ENCODE assay signal across 8 cellular contexts in genomic region chr3:57692404-57693191, GRCh38. TPM values are rescaled to one million over a fixed set of nuclear protein-coding genes. Genes with fewer than 3 reads are reported as not detected.
A peak's percentile ranks its signal among the peaks of the same experiment; 100 is the strongest.
DNase-seq lines count a peak whose midpoint lies in the region; ATAC-seq and TF ChIP-seq lines count a peak whose summit lies in the region.

Gene DENND6A, minus strand, starts transcription at chr3:57693077. Its CDS starts 59 bp downstream, at chr3:57693018.

- H3K27me3 ChIP-seq in gastroesophageal sphincter, result no peaks in the 10 kb centered on the region

- POLR2A ChIA-PET in HEK293T (lab: Yijun Ruan, JAX), result interaction anchor here (0.5 to 1.8 kb wide), 12 partner anchors 10 to 134 kb away, joined by 3 to 8 read pairs (median 4); partner anchors contain the start of genes ARF4 and SLMAP

- 0% methylated on average over 3 of the region's 77 CpGs for WGBS in gastroesophageal sphincter (ENCODE audit: low coverage in 1 of 2), 2 donors

- peak within 1 kb of the TSS; percentile 97 to 100 (median 99) for H3K27ac ChIP-seq in gastroesophageal sphincter
- peak within 1 kb of the TSS; percentile 92 for H3K27ac ChIP-seq in substantia nigra (ENCODE audit: low read depth, low read length, poor library complexity, severe bottlenecking)

- H3K9me3 ChIP-seq in gastroesophageal sphincter, result no peaks in the 10 kb centered on the region

- peaks cover 15% of the 10 kb centered on the region for H3K36me3 Mint-ChIP-seq in activated naive CD4-positive, alpha-beta T cell treated with anti-CD3 and anti-CD28 coated beads, Interleukin-2, amount 10 ng/mL, durations not matched to agents 7 days and 5 days

- CTCF ChIA-PET in HEK293T (lab: Yijun Ruan, JAX), result no interaction called here
- CTCF ChIA-PET in activated naive CD4-positive, alpha-beta T cell treated with anti-CD3 and anti-CD28 coated beads, Interleukin-2, amount 10 ng/mL, durations not matched to agents 7 days and 5 days (lab: Charles Lee), result no interaction called here

- H3K4me3 Mint-ChIP-seq in activated naive CD4-positive, alpha-beta T cell treated with anti-CD3 and anti-CD28 coated beads, Interleukin-2, amount 10 ng/mL, durations not matched to agents 7 days and 5 days, result peak within 1 kb of the TSS; percentile 81

- no peaks in the 10 kb centered on the region for H3K36me3 ChIP-seq in gastroesophageal sphincter

- peaks cover 4% of the 10 kb centered on the region for H3K27me3 Mint-ChIP-seq in activated naive CD4-positive, alpha-beta T cell treated with anti-CD3 and anti-CD28 coated beads, Interleukin-2, amount 10 ng/mL, durations not matched to agents 7 days and 5 days

- peak; percentile 61 for DNase-seq in GM04503 (ENCODE audit: low read depth)
- peak; percentile 99 for DNase-seq in HEK293T (ENCODE audit: extremely low spot score)
- peak; percentile 93 for DNase-seq in MV-4-11 (lab: John Stamatoyannopoulos, UW)
- peak; percentile 93 for DNase-seq in SK-N-DZ (ENCODE audit: low spot score)
- DNase-seq in activated naive CD4-positive, alpha-beta T cell treated with anti-CD3 and anti-CD28 coated beads, Interleukin-2, amount 10 ng/mL, durations not matched to agents 7 days and 5 days, result peak; percentile 97
- peak; percentile 65 for DNase-seq in non-pigmented ciliary epithelial cell (ENCODE audit: low read depth)
- DNase-seq in substantia nigra (lab: John Stamatoyannopoulos, UW), result peak; percentile 53 to 98 (median 90)

- H3K4me3 ChIP-seq in gastroesophageal sphincter, result peak within 1 kb of the TSS; percentile 90 to 99

- peak; percentile 95 for ATAC-seq in gastroesophageal sphincter

- H3K4me1 Mint-ChIP-seq in activated naive CD4-positive, alpha-beta T cell treated with anti-CD3 and anti-CD28 coated beads, Interleukin-2, amount 10 ng/mL, durations not matched to agents 7 days and 5 days, result peaks cover 39% of the 10 kb centered on the region

- H3K4me1 ChIP-seq in gastroesophageal sphincter, result peaks cover 0 to 45% (median 28%) of the 10 kb centered on the region in 3 donors

- peak within 1 kb of the TSS; percentile 97 for H3K27ac Mint-ChIP-seq in activated naive CD4-positive, alpha-beta T cell treated with anti-CD3 and anti-CD28 coated beads, Interleukin-2, amount 10 ng/mL, durations not matched to agents 7 days and 5 days

- TF ChIP-seq POLR2A in gastroesophageal sphincter (IDR thresholded peaks at IDR 0.05), result peak; percentile 98 to 99

- TF ChIP-seq EP300 in gastroesophageal sphincter (IDR thresholded peaks at IDR 0.05), result no peak

- TF ChIP-seq CTCF in gastroesophageal sphincter (IDR thresholded peaks at IDR 0.05), result peak in 2 of 4 experiments; percentile 14 to 30

- H3K9me3 Mint-ChIP-seq in activated naive CD4-positive, alpha-beta T cell treated with anti-CD3 and anti-CD28 coated beads, Interleukin-2, amount 10 ng/mL, durations not matched to agents 7 days and 5 days, result no peaks in the 10 kb centered on the region

TF ChIP-seq in HEK293T, 16 proteins besides CTCF, POLR2A, EP300 and RAD21:
- TF ChIP-seq CTBP1 (IDR thresholded peaks at IDR 0.05; ENCODE audit: borderline replicate concordance) (peak; percentile 26; the same call in 1 of the 2 replicates), ZNF384 (IDR thresholded peaks at IDR 0.05) (no peak), TARDBP (IDR thresholded peaks at IDR 0.05) (no peak), FOXA1 (IDR thresholded peaks at IDR 0.05) (no peak), L3MBTL2 (conservative IDR thresholded peaks at IDR 0.05) (no peak), ELF4 (IDR thresholded peaks at IDR 0.05) (peak; percentile 23; the same call in 1 of the 2 replicates), LEF1 (IDR thresholded peaks at IDR 0.05; ENCODE audit: borderline replicate concordance) (no peak), SP1 (IDR thresholded peaks at IDR 0.05) (no peak), HDGF (IDR thresholded peaks at IDR 0.05; ENCODE audit: borderline replicate concordance) (peak; percentile 81; the same call in 1 of the 2 replicates), PKNOX1 (IDR thresholded peaks at IDR 0.05) (no peak), FOXM1 (IDR thresholded peaks at IDR 0.05; ENCODE audit: borderline replicate concordance) (no peak), FOXK2 (IDR thresholded peaks at IDR 0.05) (no peak), SUZ12 (IDR thresholded peaks at IDR 0.05) (no peak), NFRKB (IDR thresholded peaks at IDR 0.05) (no peak), BHLHE40 (IDR thresholded peaks at IDR 0.05; ENCODE audit: borderline replicate concordance) (no peak), ARNT (IDR thresholded peaks at IDR 0.05) (no peak)

RNA-seq across cellular contexts. Expression of gene DENND6A, which starts in this region (rescaled TPM):
- polyA plus RNA-seq in SK-N-DZ (2014; cell fraction: cytosol; rRNA removed), result 11.2 and 13.1 TPM in 2 replicates
- 9.3 and 13.9 TPM in 2 replicates for polyA plus RNA-seq in SK-N-DZ (2014; cell fraction: nucleus; rRNA removed)
- 10 to 100 TPM; 25.8 to 56.0 (median 47.2) TPM for total RNA-seq in gastroesophageal sphincter

Comparison
In these comparisons a context has a peak if more than half of its experiments do, and no peak if none do; other contexts are left out.
1. Peak in every context shown above with its lines: DNase-seq, ATAC-seq, H3K4me3 ChIP-seq and H3K27ac ChIP-seq.